ENCODE assay signal across 11 cellular contexts in genomic region chr17:28947639-28948038, GRCh38. TPM values are rescaled to one million over a fixed set of nuclear protein-coding genes. Genes with fewer than 3 reads are reported as not detected.
DNase-seq lines count a peak whose midpoint lies in the region; ATAC-seq and TF ChIP-seq lines count a peak whose summit lies in the region.
"Had no signal": no experiment of that assay in that cellular context is flagged by ENCODE, and none has a peak within 500 bp of the region (broad histone marks: within the 10 kb centered on the region; RNA-seq: fewer than 3 reads in every experiment).

No MANE protein-coding gene starts in this region.

- no peaks in the 10 kb centered on the region for H3K9me3 Mint-ChIP-seq in nephron progenitor cell

- H3K36me3 Mint-ChIP-seq in nephron progenitor cell (ENCODE audit: low read depth) = peaks cover 43% of the 10 kb centered on the region

- H3K4me3 ChIP-seq in BLaER1 = peak overlapping the region; percentile 83
- no peak overlapping the region for H3K4me3 ChIP-seq in Jurkat, Clone E6-1 (ENCODE audit: low read length)

- peak overlapping the region; percentile 94 for H3K4me2 ChIP-seq in BLaER1

- no peak for TF ChIP-seq CTCF in nephron progenitor cell (IDR thresholded peaks at IDR 0.05)

- H3K36me3 ChIP-seq in BLaER1 = peaks cover 43% of the 10 kb centered on the region

- peak; percentile 49 for DNase-seq in Jurkat, Clone E6-1 (ENCODE audit: low read depth, low spot score)
- DNase-seq in central memory CD4-positive, alpha-beta T cell = peak; percentile 25
- DNase-seq in nephron progenitor cell (no peak), LoVo (ENCODE audit: low spot score) (no peak), dermis blood vessel endothelial cell (no peak)
- DNase-seq: NCI-H2029 had no signal

- H3K27me3 ChIP-seq in BLaER1 = no peaks in the 10 kb centered on the region

- no peaks in the 10 kb centered on the region for H3K9me3 ChIP-seq in BLaER1

- no peaks in the 10 kb centered on the region for H3K27me3 Mint-ChIP-seq in nephron progenitor cell (ENCODE audit: low read depth, poor library complexity)

- H3K27ac ChIP-seq in BLaER1 = no peak overlapping the region

- peak overlapping the region; percentile 96 for H3K9ac ChIP-seq in BLaER1

- no peak for ATAC-seq in GM18873 (IDR thresholded peaks at IDR 0.05; ENCODE audit: low FRiP score, unreplicated experiment)
- no peak for ATAC-seq in GM21515 (IDR thresholded peaks at IDR 0.05; ENCODE audit: unreplicated experiment)

- H3K4me1 ChIP-seq in BLaER1 = peaks cover 54% of the 10 kb centered on the region

- H4K20me1 ChIP-seq in BLaER1 = peaks cover 67% of the 10 kb centered on the region

- H3K4me1 Mint-ChIP-seq in nephron progenitor cell = peaks cover 31% of the 10 kb centered on the region

- peak overlapping the region; percentile 93 for H3K27ac Mint-ChIP-seq in nephron progenitor cell

- peak overlapping the region; percentile 97 for H3K4me3 Mint-ChIP-seq in nephron progenitor cell

RNA-seq across cellular contexts. Expression of gene PHF12, which starts 3.7 kb away (rescaled TPM):
- polyA plus RNA-seq in Jurkat, Clone E6-1 (2012; ENCODE audit: insufficient read depth, insufficient read length) = 56.4 TPM
- total RNA-seq in dermis blood vessel endothelial cell = 16.8 and 25.8 TPM in 2 replicates

RNA-seq across cellular contexts. Expression of gene DHRS13, which starts 44.8 kb away (rescaled TPM):
- polyA plus RNA-seq in Jurkat, Clone E6-1 (2012; ENCODE audit: insufficient read depth, insufficient read length) = 13.9 TPM
- 18.7 and 20.5 TPM in 2 replicates for total RNA-seq in dermis blood vessel endothelial cell

RNA-seq across cellular contexts. Expression of gene FLOT2, which starts 50.1 kb away (rescaled TPM):
- polyA plus RNA-seq in Jurkat, Clone E6-1 (2012; ENCODE audit: insufficient read depth, insufficient read length) = 92.1 TPM
- total RNA-seq in dermis blood vessel endothelial cell = 130 and 195 TPM in 2 replicates

RNA-seq across cellular contexts. Expression of gene SEZ6, which starts 58.2 kb away (rescaled TPM):
- polyA plus RNA-seq in Jurkat, Clone E6-1 (2012; ENCODE audit: insufficient read depth, insufficient read length) = not detected
- total RNA-seq in dermis blood vessel endothelial cell = not detected in 2 replicates
- total RNA-seq: G401, kidney epithelial cell had no signal

Comparison
In these comparisons a context has a peak if more than half of its experiments do, and no peak if none do; other contexts are left out.
1. DNase-seq: peak in Jurkat, Clone E6-1 (single experiment) and central memory CD4-positive, alpha-beta T cell (single experiment); none in nephron progenitor cell (single experiment), LoVo (single experiment) and dermis blood vessel endothelial cell (single experiment).